Comparison of ENCODE assay signal across 1 cellular context in the genomic region with DNA sequence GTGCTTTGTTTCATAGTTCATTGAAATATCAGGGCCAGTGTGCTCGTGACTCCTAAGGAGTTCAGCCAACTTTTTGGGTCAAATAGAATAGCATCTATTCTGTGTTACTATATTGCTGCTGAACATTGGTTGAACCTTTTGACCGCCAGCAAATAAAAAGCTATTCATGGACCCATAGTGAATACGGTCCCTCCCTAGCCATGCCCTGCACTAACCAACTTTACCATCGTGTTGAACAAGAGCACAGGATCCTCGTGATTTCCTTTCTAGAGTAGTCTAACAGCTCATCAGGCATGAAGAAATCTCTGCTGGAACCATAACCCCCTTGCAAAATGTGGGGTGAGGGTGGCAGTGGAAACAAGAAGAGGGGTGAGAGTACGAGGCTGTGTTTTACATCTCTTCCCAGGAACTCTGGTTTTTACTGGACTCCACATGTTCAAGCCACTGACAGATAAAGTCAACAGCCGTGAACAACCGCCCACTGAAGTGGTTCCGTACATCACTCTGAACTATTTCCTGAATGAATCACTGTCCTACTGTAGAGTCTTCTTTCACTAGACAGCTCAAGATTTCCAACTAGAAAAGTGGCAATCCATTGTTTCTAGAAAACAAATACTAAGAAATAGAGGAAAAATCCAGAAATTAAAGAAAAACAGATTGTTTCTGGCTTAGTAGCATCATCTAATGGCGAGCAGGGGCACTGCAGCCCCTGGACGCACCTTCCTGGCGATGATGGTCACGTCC.
TF ChIP-seq lines count a peak whose summit lies in the region.

No MANE protein-coding gene starts in this region.

TF ChIP-seq in SK-N-SH treated with all-trans-retinoic acid at 6 μM for 48 hours, 23 proteins besides CTCF, POLR2A, EP300 and RAD21 (continued from another document):
- TF ChIP-seq, protein P1, sequence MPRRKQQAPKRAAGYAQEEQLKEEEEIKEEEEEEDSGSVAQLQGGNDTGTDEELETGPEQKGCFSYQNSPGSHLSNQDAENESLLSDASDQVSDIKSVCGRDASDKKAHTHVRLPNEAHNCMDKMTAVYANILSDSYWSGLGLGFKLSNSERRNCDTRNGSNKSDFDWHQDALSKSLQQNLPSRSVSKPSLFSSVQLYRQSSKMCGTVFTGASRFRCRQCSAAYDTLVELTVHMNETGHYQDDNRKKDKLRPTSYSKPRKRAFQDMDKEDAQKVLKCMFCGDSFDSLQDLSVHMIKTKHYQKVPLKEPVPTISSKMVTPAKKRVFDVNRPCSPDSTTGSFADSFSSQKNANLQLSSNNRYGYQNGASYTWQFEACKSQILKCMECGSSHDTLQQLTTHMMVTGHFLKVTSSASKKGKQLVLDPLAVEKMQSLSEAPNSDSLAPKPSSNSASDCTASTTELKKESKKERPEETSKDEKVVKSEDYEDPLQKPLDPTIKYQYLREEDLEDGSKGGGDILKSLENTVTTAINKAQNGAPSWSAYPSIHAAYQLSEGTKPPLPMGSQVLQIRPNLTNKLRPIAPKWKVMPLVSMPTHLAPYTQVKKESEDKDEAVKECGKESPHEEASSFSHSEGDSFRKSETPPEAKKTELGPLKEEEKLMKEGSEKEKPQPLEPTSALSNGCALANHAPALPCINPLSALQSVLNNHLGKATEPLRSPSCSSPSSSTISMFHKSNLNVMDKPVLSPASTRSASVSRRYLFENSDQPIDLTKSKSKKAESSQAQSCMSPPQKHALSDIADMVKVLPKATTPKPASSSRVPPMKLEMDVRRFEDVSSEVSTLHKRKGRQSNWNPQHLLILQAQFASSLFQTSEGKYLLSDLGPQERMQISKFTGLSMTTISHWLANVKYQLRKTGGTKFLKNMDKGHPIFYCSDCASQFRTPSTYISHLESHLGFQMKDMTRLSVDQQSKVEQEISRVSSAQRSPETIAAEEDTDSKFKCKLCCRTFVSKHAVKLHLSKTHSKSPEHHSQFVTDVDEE (CRISPR knock-in tag; IDR thresholded peaks at IDR 0.05), result no peak
- TF ChIP-seq, protein P2, sequence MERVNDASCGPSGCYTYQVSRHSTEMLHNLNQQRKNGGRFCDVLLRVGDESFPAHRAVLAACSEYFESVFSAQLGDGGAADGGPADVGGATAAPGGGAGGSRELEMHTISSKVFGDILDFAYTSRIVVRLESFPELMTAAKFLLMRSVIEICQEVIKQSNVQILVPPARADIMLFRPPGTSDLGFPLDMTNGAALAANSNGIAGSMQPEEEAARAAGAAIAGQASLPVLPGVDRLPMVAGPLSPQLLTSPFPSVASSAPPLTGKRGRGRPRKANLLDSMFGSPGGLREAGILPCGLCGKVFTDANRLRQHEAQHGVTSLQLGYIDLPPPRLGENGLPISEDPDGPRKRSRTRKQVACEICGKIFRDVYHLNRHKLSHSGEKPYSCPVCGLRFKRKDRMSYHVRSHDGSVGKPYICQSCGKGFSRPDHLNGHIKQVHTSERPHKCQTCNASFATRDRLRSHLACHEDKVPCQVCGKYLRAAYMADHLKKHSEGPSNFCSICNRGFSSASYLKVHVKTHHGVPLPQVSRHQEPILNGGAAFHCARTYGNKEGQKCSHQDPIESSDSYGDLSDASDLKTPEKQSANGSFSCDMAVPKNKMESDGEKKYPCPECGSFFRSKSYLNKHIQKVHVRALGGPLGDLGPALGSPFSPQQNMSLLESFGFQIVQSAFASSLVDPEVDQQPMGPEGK (CRISPR knock-in tag; IDR thresholded peaks at IDR 0.05; ENCODE audit: borderline replicate concordance), result no peak
TF ChIP-seq in SK-N-SH treated with all-trans-retinoic acid at 6 μM for 48 hours: peak in this region for 0.
